In genomic region chr6:35635601-35636597, GRCh38 we compare ENCODE assay signal across 18 cellular contexts. TPM values are rescaled to one million over a fixed set of nuclear protein-coding genes. Genes with fewer than 3 reads are reported as not detected.
DNase-seq lines count a peak whose midpoint lies in the region; ATAC-seq, FAIRE-seq and TF ChIP-seq lines count a peak whose summit lies in the region.
"Had no signal": no experiment of that assay in that cellular context is flagged by ENCODE, and none has a peak within 500 bp of the region (broad histone marks: within the 10 kb centered on the region; RNA-seq: fewer than 3 reads in every experiment).

No MANE protein-coding gene starts in this region.

- CTCF ChIA-PET in CD4-positive, alpha-beta T cell (lab: Charles Lee) = interaction anchor here (1.0 to 2.7 kb wide), 3 partner anchors 12 to 84 kb away, joined by 3 to 9 read pairs (median 4); no protein-coding TSS in a partner anchor

- H3K27ac ChIP-seq in 22Rv1 (peak overlapping the region; percentile 1; the same call in 1 of the 2 replicates), kidney (ENCODE audit: low read depth in 2 of 2, low read length in 2 of 2) (no peak overlapping the region), WERI-Rb-1 (no peak overlapping the region), suprapubic skin (no peak overlapping the region)
- no peak overlapping the region for H3K27ac ChIP-seq in CD4-positive, alpha-beta T cell (ENCODE audit: low read depth, low read length)
- H3K27ac ChIP-seq: colonic mucosa had no signal

- peak overlapping the region; percentile 81 for H3K27ac Mint-ChIP-seq in CD4-positive, alpha-beta T cell
- H3K27ac Mint-ChIP-seq in activated T-helper 17 cell treated with anti-CD3 and anti-CD28 coated beads, Interleukin-2, amount 50 U/mL, for 72 hours = peak overlapping the region; percentile 55

- intact Hi-C loops in CD4-positive, alpha-beta T cell (cut with DNase I, micrococcal nuclease) = no loop called here
- intact Hi-C loops in kidney (cut with DNase I) = no loop called here

- H3K4me1 ChIP-seq in kidney (ENCODE audit: control insufficient read depth in 1 of 2, insufficient read depth in 1 of 2, low read depth in 1 of 2, low read length in 2 of 2) = peaks cover 0 to 3% of the 10 kb centered on the region in 2 donors
- H3K4me1 ChIP-seq in suprapubic skin = peaks cover 15% of the 10 kb centered on the region
- H3K4me1 ChIP-seq: BE2C, colonic mucosa had no signal

- peaks cover 20 to 27% of the 10 kb centered on the region in 2 donors for H3K36me3 ChIP-seq in kidney (ENCODE audit: control insufficient read depth in 1 of 2, insufficient read depth in 2 of 2, low read length in 2 of 2)
- H3K36me3 ChIP-seq in WERI-Rb-1 = peaks cover 76% of the 10 kb centered on the region
- H3K36me3 ChIP-seq in suprapubic skin = peaks cover 98% of the 10 kb centered on the region
- H3K36me3 ChIP-seq: colonic mucosa had no signal

- TF ChIP-seq CTCF in 22Rv1 (IDR thresholded peaks at IDR 0.05) (no peak), kidney (IDR thresholded peaks at IDR 0.05; ENCODE audit: borderline replicate concordance, extremely low read depth, insufficient read depth) (no peak), omental fat pad (IDR thresholded peaks at IDR 0.05) (no peak), WERI-Rb-1 (IDR thresholded peaks at IDR 0.05; ENCODE audit: low read depth, low read length) (no peak), suprapubic skin (IDR thresholded peaks at IDR 0.05) (no peak)
- no peak for TF ChIP-seq CTCF in CD4-positive, alpha-beta T cell (IDR thresholded peaks at IDR 0.05)

- peak; percentile 25 for FAIRE-seq in kidney (lab: Jason Lieb, UNC)

- peaks cover 91% of the 10 kb centered on the region for H3K36me3 Mint-ChIP-seq in CD4-positive, alpha-beta T cell (ENCODE audit: low read depth)
- peaks cover 92% of the 10 kb centered on the region for H3K36me3 Mint-ChIP-seq in activated T-helper 17 cell treated with anti-CD3 and anti-CD28 coated beads, Interleukin-2, amount 50 U/mL, for 72 hours (ENCODE audit: low read depth)

- H3K9me3 Mint-ChIP-seq in CD4-positive, alpha-beta T cell = no peaks in the 10 kb centered on the region
- no peaks in the 10 kb centered on the region for H3K9me3 Mint-ChIP-seq in activated T-helper 17 cell treated with anti-CD3 and anti-CD28 coated beads, Interleukin-2, amount 50 U/mL, for 72 hours

- no peaks in the 10 kb centered on the region for H3K27me3 Mint-ChIP-seq in CD4-positive, alpha-beta T cell
- no peaks in the 10 kb centered on the region for H3K27me3 Mint-ChIP-seq in activated T-helper 17 cell treated with anti-CD3 and anti-CD28 coated beads, Interleukin-2, amount 50 U/mL, for 72 hours

- no peak for TF ChIP-seq POLR2A in suprapubic skin (IDR thresholded peaks at IDR 0.05)

- ATAC-seq in CD4-positive, alpha-beta T cell (ENCODE audit: poor library complexity) = no peak
- no peak for ATAC-seq in activated T-helper 17 cell treated with anti-CD3 and anti-CD28 coated beads, Interleukin-2, amount 50 U/mL, for 72 hours (replicated peaks)
- no peak for ATAC-seq in omental fat pad (ENCODE audit: low FRiP score)
- ATAC-seq: left lung had no signal

- H3K4me3 ChIP-seq in kidney (ENCODE audit: low read length in 2 of 2) (no peak overlapping the region), WERI-Rb-1 (ENCODE audit: low read depth, low read length) (no peak overlapping the region), suprapubic skin (no peak overlapping the region)
- H3K4me3 ChIP-seq: colonic mucosa, left lung, skin epidermis, thyroid gland had no signal

- 87% methylated on average over 4 of the region's 4 CpGs for WGBS in suprapubic skin

- no peak overlapping the region for H3K4me3 Mint-ChIP-seq in CD4-positive, alpha-beta T cell
- H3K4me3 Mint-ChIP-seq in activated T-helper 17 cell treated with anti-CD3 and anti-CD28 coated beads, Interleukin-2, amount 50 U/mL, for 72 hours = peak overlapping the region; percentile 55

- H3K27me3 ChIP-seq in CD4-positive, alpha-beta T cell (ENCODE audit: control insufficient read depth, insufficient read depth, low read length) = no peaks in the 10 kb centered on the region
- H3K27me3 ChIP-seq in WERI-Rb-1 (ENCODE audit: insufficient read depth, low read depth, severe bottlenecking) = no peaks in the 10 kb centered on the region
- no peaks in the 10 kb centered on the region for H3K27me3 ChIP-seq in suprapubic skin
- H3K27me3 ChIP-seq: BE2C, colonic mucosa, left lung, thyroid gland had no signal

- H3K4me1 Mint-ChIP-seq in CD4-positive, alpha-beta T cell (ENCODE audit: low read depth) = peaks cover 56% of the 10 kb centered on the region
- peaks cover 24% of the 10 kb centered on the region for H3K4me1 Mint-ChIP-seq in activated T-helper 17 cell treated with anti-CD3 and anti-CD28 coated beads, Interleukin-2, amount 50 U/mL, for 72 hours

- no peaks in the 10 kb centered on the region for H3K9me3 ChIP-seq in CD4-positive, alpha-beta T cell (ENCODE audit: control insufficient read depth, low read length)
- H3K9me3 ChIP-seq in kidney (ENCODE audit: control insufficient read depth in 1 of 2, low read length in 2 of 2) (no peaks in the 10 kb centered on the region), WERI-Rb-1 (ENCODE audit: severe bottlenecking) (no peaks in the 10 kb centered on the region), suprapubic skin (no peaks in the 10 kb centered on the region)
- H3K9me3 ChIP-seq: BE2C, colonic mucosa, left lung, thyroid gland had no signal

- POLR2A ChIA-PET in CD4-positive, alpha-beta T cell (lab: Charles Lee) = no interaction called here

- TF ChIP-seq EP300 in suprapubic skin (IDR thresholded peaks at IDR 0.05) = no peak

- no peak overlapping the region for H3K9ac ChIP-seq in kidney (ENCODE audit: low read length in 2 of 2)

- no peak for DNase-seq in CD4-positive, alpha-beta T cell
- no peak for DNase-seq in kidney
- no peak for DNase-seq in omental fat pad (ENCODE audit: low spot score)
- no peak for DNase-seq in WERI-Rb-1
- DNase-seq in suprapubic skin (ENCODE audit: low spot score in 2 of 2) = no peak
- no peak for DNase-seq in retina
- DNase-seq: BE2C, colonic mucosa, foreskin melanocyte, NCI-H1694, NCI-H510A treated with DMSO at 0.1 percent for 48 hours, occipital lobe, T-helper 9 cell, thyroid gland had no signal

RNA-seq across cellular contexts. Expression of gene FKBP5, which starts 52.8 kb away (rescaled TPM):
- 10 to 100 TPM; 72.6 to 75.9 TPM for total RNA-seq in CD4-positive, alpha-beta T cell
- total RNA-seq in activated T-helper 17 cell treated with anti-CD3 and anti-CD28 coated beads, Interleukin-2, amount 50 U/mL, for 72 hours = 100 to 1,000 TPM in 1 of 2 donors, 10 to 100 TPM in 1; 39.9 to 101 TPM
- total RNA-seq in kidney (267 TPM), omental fat pad (100 to 1,000 TPM; 257 to 722 (median 366) TPM), suprapubic skin (100 to 1,000 TPM; 198 to 321 (median 244) TPM)
- 45.6 TPM for polyA plus RNA-seq in kidney (ENCODE audit: insufficient read depth, low read depth, low replicate concordance)
